Comparison of ENCODE assay signal across 8 cellular contexts in genomic region chr11:119728651-119729580, GRCh38. TPM values are rescaled to one million over a fixed set of nuclear protein-coding genes. Genes with fewer than 3 reads are reported as not detected.
DNase-seq lines count a peak whose midpoint lies in the region; ATAC-seq and TF ChIP-seq lines count a peak whose summit lies in the region.

A gene with protein sequence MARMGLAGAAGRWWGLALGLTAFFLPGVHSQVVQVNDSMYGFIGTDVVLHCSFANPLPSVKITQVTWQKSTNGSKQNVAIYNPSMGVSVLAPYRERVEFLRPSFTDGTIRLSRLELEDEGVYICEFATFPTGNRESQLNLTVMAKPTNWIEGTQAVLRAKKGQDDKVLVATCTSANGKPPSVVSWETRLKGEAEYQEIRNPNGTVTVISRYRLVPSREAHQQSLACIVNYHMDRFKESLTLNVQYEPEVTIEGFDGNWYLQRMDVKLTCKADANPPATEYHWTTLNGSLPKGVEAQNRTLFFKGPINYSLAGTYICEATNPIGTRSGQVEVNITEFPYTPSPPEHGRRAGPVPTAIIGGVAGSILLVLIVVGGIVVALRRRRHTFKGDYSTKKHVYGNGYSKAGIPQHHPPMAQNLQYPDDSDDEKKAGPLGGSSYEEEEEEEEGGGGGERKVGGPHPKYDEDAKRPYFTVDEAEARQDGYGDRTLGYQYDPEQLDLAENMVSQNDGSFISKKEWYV (minus strand): TSS chr11:119729200. CDS start chr11:119728553, 647 bp downstream.

- no peaks in the 10 kb centered on the region for H3K9me3 ChIP-seq in hepatocyte (ENCODE audit: low read depth)

- H4K20me1 ChIP-seq in hepatocyte (ENCODE audit: insufficient read depth, poor library complexity, severe bottlenecking) = peaks cover 13% of the 10 kb centered on the region

- H3K36me3 ChIP-seq in hepatocyte (replicated peaks; ENCODE audit: insufficient read depth, low read depth) = no peaks in the 10 kb centered on the region

- H3K4me2 ChIP-seq in hepatocyte = peak within 1 kb of the TSS; percentile 100

- H3K27me3 ChIP-seq in hepatocyte = peaks cover 6% of the 10 kb centered on the region

- H3K79me2 ChIP-seq in hepatocyte = peaks cover 29% of the 10 kb centered on the region

- no peaks in the 10 kb centered on the region for H3K9me2 ChIP-seq in hepatocyte (replicated peaks; ENCODE audit: insufficient read depth)

- peak within 1 kb of the TSS; percentile 71 for H2AFZ ChIP-seq in hepatocyte

- peak; percentile 80 for ATAC-seq in HG02678 (IDR thresholded peaks at IDR 0.05; ENCODE audit: unreplicated experiment)

- TF ChIP-seq CTCF in GM13977 (IDR thresholded peaks at IDR 0.05; ENCODE audit: extremely low read depth, insufficient read depth, missing control alignments) (peak; percentile 88), astrocyte of the cerebellum (IDR thresholded peaks at IDR 0.05; ENCODE audit: low read depth, low read length, missing control alignments) (peak; percentile 77), hepatocyte (IDR thresholded peaks at IDR 0.05; ENCODE audit: poor library complexity) (peak; percentile 99)

- WGBS in hepatocyte (ENCODE audit: low lambda C conversion rate, missing lambda C conversion rate) = 2% methylated on average over 68 of the region's 128 CpGs

- peak within 1 kb of the TSS; percentile 63 for H3K27ac ChIP-seq in hepatocyte

- in situ Hi-C loops in GM13977 (cut with MboI; ENCODE audit: low pct_unique_long_range_greater_than_20kb, low sequenced_read_pairs, unreplicated experiment) = no loop called here
- in situ Hi-C loops in astrocyte of the cerebellum (cut with HindIII; ENCODE audit: low sequenced_read_pairs) = no loop called here

- peak; percentile 97 for DNase-seq in GM13977 (ENCODE audit: low spot score)
- peak; percentile 64 for DNase-seq in NCI-H128 (lab: John Stamatoyannopoulos, UW; ENCODE audit: unreplicated experiment)
- peak; percentile 66 for DNase-seq in T-helper 22 cell (ENCODE audit: low read depth)
- DNase-seq in astrocyte of the cerebellum (ENCODE audit: low read depth) = peak; percentile 48
- DNase-seq in hepatocyte (ENCODE audit: low spot score) = peak; percentile 94
- DNase-seq in retina = peak; percentile 97
- no peak for DNase-seq in cortex of kidney (lab: John Stamatoyannopoulos, UW)

- H3K4me3 ChIP-seq in astrocyte of the cerebellum (ENCODE audit: low read depth, low read length) (peak within 1 kb of the TSS; percentile 64), hepatocyte (peak within 1 kb of the TSS; percentile 78)

- peaks cover 25% of the 10 kb centered on the region for H3K4me1 ChIP-seq in hepatocyte (ENCODE audit: insufficient read depth)

RNA-seq across cellular contexts. Expression of the gene that starts here (rescaled TPM):
- total RNA-seq in hepatocyte = 3.7 and 7.4 TPM in 2 replicates
- polyA plus RNA-seq in hepatocyte = 3.6 and 6.3 TPM in 2 replicates
